In genomic region chr6:130365166-130366010, GRCh38 we compare ENCODE assay signal across 1 cellular context.
A peak's percentile ranks its signal among the peaks of the same experiment; 100 is the strongest.
TF ChIP-seq lines count a peak whose summit lies in the region.

No MANE protein-coding gene starts in this region.

TF ChIP-seq in HepG2, 621 proteins besides CTCF, POLR2A, EP300 and RAD21 (continued from another document and continues in another):
- TF ChIP-seq PATZ1 (CRISPR knock-in tag; IDR thresholded peaks at IDR 0.05) (0 out of 2 replicates have a peak, but pooled peaks have one; percentile 22), NFE2L1 (CRISPR knock-in tag; IDR thresholded peaks at IDR 0.05; ENCODE audit: borderline replicate concordance) (no peak), MIER3 (CRISPR knock-in tag; IDR thresholded peaks at IDR 0.05; ENCODE audit: borderline replicate concordance) (no peak), NR2F2 (IDR thresholded peaks at IDR 0.05; ENCODE audit: borderline replicate concordance, low read depth) (no peak), PAWR (CRISPR knock-in tag; IDR thresholded peaks at IDR 0.05; ENCODE audit: borderline replicate concordance) (no peak), ZNF558 (CRISPR knock-in tag; IDR thresholded peaks at IDR 0.05; ENCODE audit: borderline replicate concordance) (0 out of 2 replicates have a peak, but pooled peaks have one; percentile 51), ZNF580 (CRISPR knock-in tag; IDR thresholded peaks at IDR 0.05; ENCODE audit: borderline replicate concordance, low read depth) (no peak), NAIF1 (CRISPR knock-in tag; IDR thresholded peaks at IDR 0.05; ENCODE audit: borderline replicate concordance) (no peak), MIER2 (CRISPR knock-in tag; IDR thresholded peaks at IDR 0.05) (peak; percentile 82; the same call in 1 of the 2 replicates), ZNF740 (CRISPR knock-in tag; IDR thresholded peaks at IDR 0.05) (no peak), U2AF1 (optimal IDR thresholded peaks at IDR 0.05; ENCODE audit: low read depth, low read length) (no peak), SALL1 (CRISPR knock-in tag; IDR thresholded peaks at IDR 0.05) (peak; percentile 51), ZNF691 (CRISPR knock-in tag; IDR thresholded peaks at IDR 0.05; ENCODE audit: borderline replicate concordance, low read depth) (0 out of 2 replicates have a peak, but pooled peaks have one; percentile 43), ZNF549 (CRISPR knock-in tag; IDR thresholded peaks at IDR 0.05) (no peak), RFX3 (CRISPR knock-in tag; IDR thresholded peaks at IDR 0.05) (no peak), ZNF10 (CRISPR knock-in tag; IDR thresholded peaks at IDR 0.05; ENCODE audit: borderline replicate concordance, low read depth) (no peak), HNRNPK (IDR thresholded peaks at IDR 0.05; ENCODE audit: low read depth, low read length, poor library complexity, severe bottlenecking) (peak; percentile 80), RBM22 (optimal IDR thresholded peaks at IDR 0.05; ENCODE audit: low read length) (no peak), GLI4 (CRISPR knock-in tag; IDR thresholded peaks at IDR 0.05; ENCODE audit: borderline replicate concordance) (peak; percentile 20; the same call in 1 of the 2 replicates), TIGD3 (CRISPR knock-in tag; IDR thresholded peaks at IDR 0.05; ENCODE audit: borderline replicate concordance) (no peak), ZNF83 (CRISPR knock-in tag; IDR thresholded peaks at IDR 0.05; ENCODE audit: borderline replicate concordance) (0 out of 2 replicates have a peak, but pooled peaks have one; percentile 33), SETDB1 (CRISPR knock-in tag; IDR thresholded peaks at IDR 0.05; ENCODE audit: borderline replicate concordance) (no peak), ZBTB7B (CRISPR knock-in tag; IDR thresholded peaks at IDR 0.05) (peak; percentile 69; the same call in 1 of the 2 replicates), PRDM10 (CRISPR knock-in tag; IDR thresholded peaks at IDR 0.05; ENCODE audit: low read depth) (no peak), PBX3 (CRISPR knock-in tag; IDR thresholded peaks at IDR 0.05; ENCODE audit: borderline replicate concordance) (no peak), CHD4 (IDR thresholded peaks at IDR 0.05; ENCODE audit: borderline replicate concordance, low read length) (no peak), ZBTB21 (CRISPR knock-in tag; IDR thresholded peaks at IDR 0.05) (no peak), HDAC1 (CRISPR knock-in tag; IDR thresholded peaks at IDR 0.05) (peak; percentile 41; the same call in 1 of the 2 replicates), ZBTB37 (CRISPR knock-in tag; IDR thresholded peaks at IDR 0.05) (no peak), CBX2 (IDR thresholded peaks at IDR 0.05; ENCODE audit: low read depth, low read length) (no peak), CBX2 (CRISPR knock-in tag; IDR thresholded peaks at IDR 0.05; ENCODE audit: low read depth) (peak; percentile 61; the same call in 1 of the 2 replicates), TEAD2 (CRISPR knock-in tag; IDR thresholded peaks at IDR 0.05) (no peak), ZNF713 (CRISPR knock-in tag; IDR thresholded peaks at IDR 0.05) (no peak), SAFB2 (CRISPR knock-in tag; IDR thresholded peaks at IDR 0.05; ENCODE audit: borderline replicate concordance, low read depth) (0 out of 2 replicates have a peak, but pooled peaks have one; percentile 49), NRL (CRISPR knock-in tag; IDR thresholded peaks at IDR 0.05; ENCODE audit: borderline replicate concordance) (peak; percentile 60; the same call in 1 of the 2 replicates), SPEN (CRISPR knock-in tag; IDR thresholded peaks at IDR 0.05; ENCODE audit: low read depth) (no peak), AHR (CRISPR knock-in tag; IDR thresholded peaks at IDR 0.05) (no peak), IRF9 (CRISPR knock-in tag; IDR thresholded peaks at IDR 0.05; ENCODE audit: borderline replicate concordance) (no peak), ZFP90 (CRISPR knock-in tag; IDR thresholded peaks at IDR 0.05; ENCODE audit: borderline replicate concordance) (no peak), ZNF777 (CRISPR knock-in tag; IDR thresholded peaks at IDR 0.05) (peak; percentile 80), ZNF441 (CRISPR knock-in tag; IDR thresholded peaks at IDR 0.05; ENCODE audit: borderline replicate concordance) (0 out of 2 replicates have a peak, but pooled peaks have one; percentile 58), GZF1 (CRISPR knock-in tag; IDR thresholded peaks at IDR 0.05) (0 out of 2 replicates have a peak, but pooled peaks have one; percentile 65), SRSF9 (IDR thresholded peaks at IDR 0.05; ENCODE audit: borderline replicate concordance, insufficient read depth, low read depth, low read length, poor library complexity, severe bottlenecking) (no peak), ATAD3A (CRISPR knock-in tag; IDR thresholded peaks at IDR 0.05) (no peak), SP1 (IDR thresholded peaks at IDR 0.05) (no peak), SP1 (CRISPR knock-in tag; IDR thresholded peaks at IDR 0.05) (no peak), ZNF256 (CRISPR knock-in tag; conservative IDR thresholded peaks at IDR 0.05) (0 out of 2 replicates have a peak, but pooled peaks have one; percentile 29), PRPF4 (IDR thresholded peaks at IDR 0.05; ENCODE audit: low read depth, low read length, poor library complexity, severe bottlenecking) (no peak), FOXP4 (CRISPR knock-in tag; IDR thresholded peaks at IDR 0.05) (0 out of 2 replicates have a peak, but pooled peaks have one; percentile 20), ZNF790 (CRISPR knock-in tag; IDR thresholded peaks at IDR 0.05; ENCODE audit: borderline replicate concordance) (no peak)
